In the genomic region with DNA sequence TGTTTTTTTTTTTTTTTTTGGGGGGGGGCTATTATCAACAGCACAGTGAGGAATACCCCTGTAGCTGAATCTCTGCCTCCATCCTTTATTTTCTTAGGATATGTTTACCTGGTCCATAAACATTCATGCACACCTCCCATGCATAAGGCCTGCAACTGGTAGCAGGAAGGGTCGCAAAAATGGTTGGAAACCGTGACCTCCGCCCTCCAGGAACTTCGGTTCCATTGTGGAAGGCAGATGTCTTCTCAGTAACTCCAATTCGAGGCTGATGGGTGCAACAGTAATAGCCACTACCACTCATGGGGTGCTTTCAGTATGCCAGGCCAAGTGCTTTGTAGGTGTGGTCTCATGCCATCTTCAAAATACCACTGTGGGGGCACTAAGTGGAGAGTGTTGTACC, we compare ENCODE assay signal across 19 cellular contexts. TPM values are rescaled to one million over a fixed set of nuclear protein-coding genes. Genes with fewer than 3 reads are reported as not detected.
DNase-seq lines count a peak whose midpoint lies in the region; ATAC-seq and TF ChIP-seq lines count a peak whose summit lies in the region.
"Had no signal": no experiment of that assay in that cellular context is flagged by ENCODE, and none has a peak within 500 bp of the region (broad histone marks: within the 10 kb centered on the region; RNA-seq: fewer than 3 reads in every experiment).

No MANE protein-coding gene starts in this region.

- peak overlapping the region; percentile 84 for H3K4me3 ChIP-seq in adipocyte (ENCODE audit: low read length)
- peak overlapping the region in 1 of 2 donors; percentile 68 for H3K4me3 ChIP-seq in muscle layer of colon (ENCODE audit: low read depth in 1 of 2, low read length in 2 of 2)
- H3K4me3 ChIP-seq in stomach smooth muscle (ENCODE audit: low read length in 2 of 2) = peak overlapping the region; percentile 5 to 92
- H3K4me3 ChIP-seq: BLaER1 had no signal

- H3K27ac Mint-ChIP-seq in CD4-positive, alpha-beta T cell = no peak overlapping the region

- intact Hi-C loops in CD4-positive, alpha-beta T cell (cut with DNase I, micrococcal nuclease) = loop anchor here in 1 of 2 experiments (5.0 to 10.0 kb wide), 3 partner anchors 556 to 1842 kb away; a partner anchor contains a TSS
- intact Hi-C loops in sciatic nerve (cut with DNase I) = no loop called here

- H3K27ac ChIP-seq in CD4-positive, alpha-beta T cell (ENCODE audit: low read depth, low read length) = no peak overlapping the region
- H3K27ac ChIP-seq in muscle layer of colon (ENCODE audit: low read depth, low read length) (peak overlapping the region; percentile 93), stomach smooth muscle (ENCODE audit: low read length) (peak overlapping the region; percentile 89)
- H3K27ac ChIP-seq: BLaER1, HL-60, RWPE1 had no signal

- CTCF ChIA-PET in CD4-positive, alpha-beta T cell (lab: Charles Lee) = no interaction called here

- no peaks in the 10 kb centered on the region for H3K36me3 Mint-ChIP-seq in CD4-positive, alpha-beta T cell (ENCODE audit: low read depth)

- ATAC-seq in CD4-positive, alpha-beta T cell (ENCODE audit: poor library complexity) = no peak
- no peak for ATAC-seq in sciatic nerve

- H3K9ac ChIP-seq in adipocyte (ENCODE audit: low read length) = peak overlapping the region; percentile 94
- H3K9ac ChIP-seq in muscle layer of colon (ENCODE audit: low read length) = no peak overlapping the region
- H3K9ac ChIP-seq in stomach smooth muscle (ENCODE audit: low read length in 2 of 2) = no peak overlapping the region
- H3K9ac ChIP-seq: BLaER1 had no signal

- no peak for TF ChIP-seq CTCF in CD4-positive, alpha-beta T cell (IDR thresholded peaks at IDR 0.05)

- no peak for DNase-seq in CD4-positive, alpha-beta T cell
- no peak for DNase-seq in adipocyte (ENCODE audit: low read depth)
- DNase-seq in dermis blood vessel endothelial cell = no peak
- no peak for DNase-seq in stimulated activated naive CD4-positive, alpha-beta T cell (lab: John Stamatoyannopoulos, UW)
- DNase-seq in HCEC 1CT = no peak
- DNase-seq in sciatic nerve (ENCODE audit: low spot score) = no peak
- DNase-seq: CD4-positive, CD25-positive, alpha-beta regulatory T cell; NCI-H1048; NCI-H1417; NCI-H1694; NCI-H2029 treated with DMSO at 0.1 percent for 48 hours; NCI-H2227 treated with DMSO at 0.1 percent for 48 hours; NCI-H526 treated with DMSO at 0.1 percent for 48 hours; SHP77 had no signal

- no peaks in the 10 kb centered on the region for H3K9me3 Mint-ChIP-seq in CD4-positive, alpha-beta T cell
- H3K9me3 Mint-ChIP-seq: CD4-positive, CD25-positive, alpha-beta regulatory T cell had no signal

- peak overlapping the region; percentile 38 for H3K4me3 Mint-ChIP-seq in CD4-positive, alpha-beta T cell

- POLR2A ChIA-PET in CD4-positive, alpha-beta T cell (lab: Charles Lee) = no interaction called here

- no peaks in the 10 kb centered on the region for H3K27me3 Mint-ChIP-seq in CD4-positive, alpha-beta T cell

- H3K4me1 ChIP-seq in adipocyte (ENCODE audit: control insufficient read depth, insufficient read depth, low read length) = peaks cover 72% of the 10 kb centered on the region
- peaks cover 69% of the 10 kb centered on the region for H3K4me1 ChIP-seq in muscle layer of colon (ENCODE audit: insufficient read depth, low read length)
- H3K4me1 ChIP-seq in stomach smooth muscle (ENCODE audit: control insufficient read depth, insufficient read depth, low read length) = peaks cover 67% of the 10 kb centered on the region

- no peaks in the 10 kb centered on the region for H3K27me3 ChIP-seq in CD4-positive, alpha-beta T cell (ENCODE audit: control insufficient read depth, insufficient read depth, low read length)
- H3K27me3 ChIP-seq in adipocyte (replicated peaks; ENCODE audit: control insufficient read depth, insufficient read depth, low read length) (no peaks in the 10 kb centered on the region), muscle layer of colon (ENCODE audit: control insufficient read depth in 1 of 2, insufficient read depth in 2 of 2, low read length in 2 of 2) (no peaks in the 10 kb centered on the region), stomach smooth muscle (ENCODE audit: control insufficient read depth in 1 of 2, insufficient read depth in 2 of 2, low read length in 2 of 2) (no peaks in the 10 kb centered on the region)

- H3K4me1 Mint-ChIP-seq in CD4-positive, alpha-beta T cell (ENCODE audit: low read depth) = peaks cover 21% of the 10 kb centered on the region

- H3K36me3 ChIP-seq in adipocyte (ENCODE audit: control insufficient read depth, insufficient read depth, low read length, severe bottlenecking) = peaks cover 31% of the 10 kb centered on the region
- no peaks in the 10 kb centered on the region for H3K36me3 ChIP-seq in muscle layer of colon (ENCODE audit: insufficient read depth, low read length)
- no peaks in the 10 kb centered on the region for H3K36me3 ChIP-seq in stomach smooth muscle (ENCODE audit: control insufficient read depth in 2 of 2, insufficient read depth in 2 of 2, low read length in 2 of 2)
- H3K36me3 ChIP-seq: BLaER1 had no signal

- H3K9me3 ChIP-seq in CD4-positive, alpha-beta T cell (ENCODE audit: control insufficient read depth, low read length) = no peaks in the 10 kb centered on the region
- no peaks in the 10 kb centered on the region for H3K9me3 ChIP-seq in adipocyte (ENCODE audit: control insufficient read depth, low read length)
- H3K9me3 ChIP-seq in muscle layer of colon (ENCODE audit: low read length) = no peaks in the 10 kb centered on the region
- H3K9me3 ChIP-seq in stomach smooth muscle (ENCODE audit: control insufficient read depth in 2 of 2, low read length in 2 of 2) = no peaks in the 10 kb centered on the region
- H3K9me3 ChIP-seq: BLaER1 had no signal

RNA-seq across cellular contexts. Expression of a gene that starts 40.2 kb away (rescaled TPM):
- total RNA-seq in CD4-positive, alpha-beta T cell = 10 to 100 TPM; 30.3 to 32.2 TPM
- total RNA-seq in dermis blood vessel endothelial cell = 6.0 and 8.8 TPM in 2 replicates
- 112 TPM for total RNA-seq in sciatic nerve

RNA-seq across cellular contexts. Expression of a gene that starts 59.2 kb away (rescaled TPM):
- total RNA-seq in CD4-positive, alpha-beta T cell = 1 to 10 TPM; 3.3 to 3.6 TPM
- total RNA-seq in dermis blood vessel endothelial cell (29.1 and 33.5 TPM in 2 replicates), sciatic nerve (15.9 TPM)
